Comparison of ENCODE assay signal across 7 cellular contexts in the genomic region with DNA sequence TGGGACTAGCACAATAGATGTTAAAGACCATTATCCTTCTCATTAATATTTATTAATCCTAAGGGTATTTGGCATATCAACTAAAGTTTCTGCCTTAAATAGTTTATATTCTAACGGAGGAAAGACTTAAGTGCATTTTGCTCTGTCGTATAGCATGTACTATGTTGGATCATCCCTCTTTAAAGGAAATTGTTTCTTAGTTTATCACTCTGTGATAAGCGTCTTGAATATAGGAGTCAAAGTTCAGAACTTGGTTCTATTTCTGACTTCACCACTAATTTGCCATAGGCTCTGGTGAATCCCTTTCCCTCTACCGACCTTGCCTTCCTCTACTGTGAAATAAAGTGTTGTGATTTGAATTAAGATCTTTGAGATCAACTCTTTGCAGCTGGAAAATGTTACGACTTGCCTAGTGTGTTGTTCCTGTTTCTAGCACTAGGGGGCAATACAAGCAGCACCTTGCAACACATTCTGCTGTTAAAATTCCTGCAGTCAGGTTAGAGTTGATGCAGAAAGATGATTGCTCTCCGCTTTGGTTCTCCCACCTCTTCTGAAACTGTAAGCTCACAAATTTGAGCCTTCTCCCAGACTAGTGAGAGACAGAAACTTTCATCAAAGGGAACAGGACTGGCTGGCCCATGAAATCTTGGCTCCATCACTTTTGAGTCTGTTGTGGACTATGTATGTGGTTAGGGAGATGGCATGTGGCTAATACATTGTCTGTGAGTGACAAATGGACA. TPM values are rescaled to one million over a fixed set of nuclear protein-coding genes. Genes with fewer than 3 reads are reported as not detected.
DNase-seq lines count a peak whose midpoint lies in the region; ATAC-seq and TF ChIP-seq lines count a peak whose summit lies in the region.

No MANE protein-coding gene starts in this region.

- H3K4me3 ChIP-seq in Karpas-422 (ENCODE audit: low read length) (no peak overlapping the region), SK-N-SH (ENCODE audit: low read depth in 2 of 2, low read length in 1 of 2) (no peak overlapping the region; a peak in 1 of 4 replicates), smooth muscle cell (no peak overlapping the region)

- no peak overlapping the region for H3K4me3 Mint-ChIP-seq in brain

- peak; percentile 95 for TF ChIP-seq RAD21 in SK-N-SH (IDR thresholded peaks at IDR 0.05; ENCODE audit: low read length)

- H3K9me3 ChIP-seq in Karpas-422 (ENCODE audit: low read length) (no peaks in the 10 kb centered on the region), SK-N-SH (no peaks in the 10 kb centered on the region), smooth muscle cell (replicated peaks; ENCODE audit: low read depth) (no peaks in the 10 kb centered on the region)

- no peak overlapping the region for H3K27ac ChIP-seq in Karpas-422 (ENCODE audit: low read length)
- H3K27ac ChIP-seq in SK-N-SH (ENCODE audit: low read depth in 2 of 2, low read length in 1 of 2) = no peak overlapping the region
- no peak overlapping the region for H3K27ac ChIP-seq in smooth muscle cell (ENCODE audit: low read depth)

- H3K79me2 ChIP-seq in Karpas-422 (ENCODE audit: low read length) (no peaks in the 10 kb centered on the region), SK-N-SH (ENCODE audit: insufficient read depth) (no peaks in the 10 kb centered on the region), smooth muscle cell (ENCODE audit: low read depth) (no peaks in the 10 kb centered on the region)

- H3K9me2 ChIP-seq in Karpas-422 (replicated peaks; ENCODE audit: insufficient read depth, low read length) = no peaks in the 10 kb centered on the region
- no peaks in the 10 kb centered on the region for H3K9me2 ChIP-seq in SK-N-SH

- peaks cover 5% of the 10 kb centered on the region for H3K27me3 Mint-ChIP-seq in brain

- H3K4me1 Mint-ChIP-seq in brain = peaks cover 6% of the 10 kb centered on the region

- TF ChIP-seq CTCF in SK-N-SH (IDR thresholded peaks at IDR 0.05) (peak; percentile 91), brain (conservative IDR thresholded peaks at IDR 0.05) (peak; percentile 93 to 95), smooth muscle cell (IDR thresholded peaks at IDR 0.05; ENCODE audit: borderline replicate concordance, insufficient read depth, poor library complexity, severe bottlenecking) (peak; percentile 94)

- POLR2A ChIA-PET in SK-N-SH (lab: Yijun Ruan, JAX) = no interaction called here

- H2AFZ ChIP-seq in Karpas-422 (ENCODE audit: low read length) (no peak overlapping the region), SK-N-SH (ENCODE audit: low read depth) (no peak overlapping the region; the same call in 1 of the 2 replicates), smooth muscle cell (ENCODE audit: low read depth) (no peak overlapping the region)

- H3K9me3 Mint-ChIP-seq in brain = no peaks in the 10 kb centered on the region

- no peak for TF ChIP-seq EP300 in SK-N-SH (IDR thresholded peaks at IDR 0.05; ENCODE audit: borderline replicate concordance in 1 of 2, low read depth in 1 of 2, low read length in 1 of 2)

- H3K4me1 ChIP-seq in Karpas-422 (ENCODE audit: low read length) (no peaks in the 10 kb centered on the region), SK-N-SH (ENCODE audit: control insufficient read depth in 1 of 2, insufficient read depth in 2 of 2, low read depth in 1 of 2, low read length in 1 of 2) (no peaks in the 10 kb centered on the region), smooth muscle cell (ENCODE audit: low read depth) (no peaks in the 10 kb centered on the region)

- H4K20me1 ChIP-seq in Karpas-422 (ENCODE audit: insufficient read depth, low read depth, low read length) (no peaks in the 10 kb centered on the region), SK-N-SH (ENCODE audit: insufficient read depth) (no peaks in the 10 kb centered on the region), smooth muscle cell (ENCODE audit: low read depth) (no peaks in the 10 kb centered on the region)

- DNase-seq in GDM1 (lab: John Stamatoyannopoulos, UW) (peak; percentile 33), Karpas-422 (peak; percentile 84), SK-N-SH (peak; percentile 71), iPS DF 19.7 (ENCODE audit: low read depth, low spot score) (peak; percentile 47), smooth muscle cell (lab: John Stamatoyannopoulos, UW; ENCODE audit: unreplicated experiment) (no peak)

- H3K4me2 ChIP-seq in Karpas-422 (ENCODE audit: low read depth, low read length, poor library complexity, severe bottlenecking) (no peak overlapping the region), SK-N-SH (no peak overlapping the region), smooth muscle cell (no peak overlapping the region)

- H3K36me3 ChIP-seq in Karpas-422 (ENCODE audit: insufficient read depth, low read length) (no peaks in the 10 kb centered on the region), SK-N-SH (replicated peaks in 1 of 2; ENCODE audit: control insufficient read depth in 1 of 2, insufficient read depth in 2 of 2, low read length in 1 of 2) (no peaks in the 10 kb centered on the region), smooth muscle cell (ENCODE audit: low read depth) (no peaks in the 10 kb centered on the region)

- CTCF ChIA-PET in SK-N-SH (lab: Yijun Ruan, JAX) = interaction anchor here (0.6 to 3.5 kb wide), 59 partner anchors 9 to 422 kb away, joined by 3 to 100 read pairs (median 4); a partner anchor contains a TSS

- H3K27me3 ChIP-seq in Karpas-422 (ENCODE audit: low read length) (no peaks in the 10 kb centered on the region), SK-N-SH (ENCODE audit: insufficient read depth) (no peaks in the 10 kb centered on the region), smooth muscle cell (ENCODE audit: low read depth) (no peaks in the 10 kb centered on the region)

- H3K36me3 Mint-ChIP-seq in brain = no peaks in the 10 kb centered on the region

- peak overlapping the region in 1 of 5 experiments; percentile 7 for H3K27ac Mint-ChIP-seq in brain

- H3F3A ChIP-seq in SK-N-SH (replicated peaks; ENCODE audit: insufficient read depth) (no peaks in the 10 kb centered on the region), smooth muscle cell (ENCODE audit: low read depth) (no peaks in the 10 kb centered on the region)

- 15% methylated on average over 6 of the region's 6 CpGs for WGBS in SK-N-SH (ENCODE audit: low lambda C conversion rate)
- WGBS in smooth muscle cell (ENCODE audit: low lambda C conversion rate) = 29% methylated on average over 6 of the region's 6 CpGs

- no peak for ATAC-seq in GM21576 (IDR thresholded peaks at IDR 0.05; ENCODE audit: unreplicated experiment)

- H3K9ac ChIP-seq in Karpas-422 (ENCODE audit: low read length) = no peak overlapping the region
- no peak overlapping the region for H3K9ac ChIP-seq in SK-N-SH
- no peak overlapping the region for H3K9ac ChIP-seq in smooth muscle cell (ENCODE audit: low read depth)

TF ChIP-seq in SK-N-SH, 30 proteins besides CTCF, POLR2A, EP300 and RAD21 (continues in another document):
- TF ChIP-seq ELF1 (IDR thresholded peaks at IDR 0.05) = no peak
- TF ChIP-seq JUND (IDR thresholded peaks at IDR 0.05) = no peak
- TF ChIP-seq TAF1 (IDR thresholded peaks at IDR 0.05; ENCODE audit: borderline replicate concordance, low read depth, low read length) = no peak
- TF ChIP-seq TEAD4 (IDR thresholded peaks at IDR 0.05; ENCODE audit: borderline replicate concordance, insufficient read depth) = no peak
- peak; percentile 50 for TF ChIP-seq GATA2 (CRISPR knock-in tag; IDR thresholded peaks at IDR 0.05)
- peak; percentile 96 for TF ChIP-seq SMC3 (IDR thresholded peaks at IDR 0.05; ENCODE audit: low read depth, low read length)
- TF ChIP-seq, protein P1, sequence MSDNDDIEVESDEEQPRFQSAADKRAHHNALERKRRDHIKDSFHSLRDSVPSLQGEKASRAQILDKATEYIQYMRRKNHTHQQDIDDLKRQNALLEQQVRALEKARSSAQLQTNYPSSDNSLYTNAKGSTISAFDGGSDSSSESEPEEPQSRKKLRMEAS (IDR thresholded peaks at IDR 0.05; ENCODE audit: low read depth) = no peak
- no peak for TF ChIP-seq MEF2A (IDR thresholded peaks at IDR 0.05; ENCODE audit: borderline replicate concordance, low read depth)
- TF ChIP-seq RCOR1 (IDR thresholded peaks at IDR 0.05; ENCODE audit: low read length) = no peak; the same call in 1 of the 2 replicates
- no peak for TF ChIP-seq RXRA (IDR thresholded peaks at IDR 0.05; ENCODE audit: borderline replicate concordance, low read depth)
- no peak for TF ChIP-seq NRF1 (IDR thresholded peaks at IDR 0.05; ENCODE audit: low read depth, low read length)

RNA-seq across cellular contexts. Expression of a gene that starts 27.8 kb away (rescaled TPM):
- 0.04 and 0.19 TPM in 2 replicates for total RNA-seq in Karpas-422 (2014; rRNA removed; shearing (Covaris generic); ENCODE audit: low replicate concordance)
- 2.9 and 4.2 TPM in 2 replicates for polyA plus RNA-seq in SK-N-SH (2012; rRNA removed)
- polyA plus RNA-seq in SK-N-SH (2012; cell fraction: cytosol; rRNA removed) = 3.2 and 3.9 TPM in 2 replicates
- polyA plus RNA-seq in SK-N-SH (2012; cell fraction: nucleus; rRNA removed) = 4.7 and 4.8 TPM in 2 replicates
- polyA plus RNA-seq in brain (ENCODE audit: insufficient read depth, low read depth, low replicate concordance) = 10.9 TPM
- total RNA-seq in smooth muscle cell = 3.7 and 4.7 TPM in 2 replicates
- polyA plus RNA-seq in smooth muscle cell = 5.5 and 8.8 TPM in 2 replicates

RNA-seq across cellular contexts. Expression of a gene that starts 55.2 kb away (rescaled TPM):
- total RNA-seq in Karpas-422 (2014; rRNA removed; shearing (Covaris generic); ENCODE audit: low replicate concordance) = 121 and 187 TPM in 2 replicates
- polyA plus RNA-seq in SK-N-SH (2012; rRNA removed) (55.6 and 67.6 TPM in 2 replicates), brain (ENCODE audit: insufficient read depth, low read depth, low replicate concordance) (92.5 TPM), smooth muscle cell (317 and 381 TPM in 2 replicates)
- polyA plus RNA-seq in SK-N-SH (2012; cell fraction: cytosol; rRNA removed) = 54.5 and 55.5 TPM in 2 replicates
- polyA plus RNA-seq in SK-N-SH (2012; cell fraction: nucleus; rRNA removed) = 59.8 and 81.9 TPM in 2 replicates
- 375 and 406 TPM in 2 replicates for total RNA-seq in smooth muscle cell
